ENCODE assay signal across 12 cellular contexts in the genomic region with DNA sequence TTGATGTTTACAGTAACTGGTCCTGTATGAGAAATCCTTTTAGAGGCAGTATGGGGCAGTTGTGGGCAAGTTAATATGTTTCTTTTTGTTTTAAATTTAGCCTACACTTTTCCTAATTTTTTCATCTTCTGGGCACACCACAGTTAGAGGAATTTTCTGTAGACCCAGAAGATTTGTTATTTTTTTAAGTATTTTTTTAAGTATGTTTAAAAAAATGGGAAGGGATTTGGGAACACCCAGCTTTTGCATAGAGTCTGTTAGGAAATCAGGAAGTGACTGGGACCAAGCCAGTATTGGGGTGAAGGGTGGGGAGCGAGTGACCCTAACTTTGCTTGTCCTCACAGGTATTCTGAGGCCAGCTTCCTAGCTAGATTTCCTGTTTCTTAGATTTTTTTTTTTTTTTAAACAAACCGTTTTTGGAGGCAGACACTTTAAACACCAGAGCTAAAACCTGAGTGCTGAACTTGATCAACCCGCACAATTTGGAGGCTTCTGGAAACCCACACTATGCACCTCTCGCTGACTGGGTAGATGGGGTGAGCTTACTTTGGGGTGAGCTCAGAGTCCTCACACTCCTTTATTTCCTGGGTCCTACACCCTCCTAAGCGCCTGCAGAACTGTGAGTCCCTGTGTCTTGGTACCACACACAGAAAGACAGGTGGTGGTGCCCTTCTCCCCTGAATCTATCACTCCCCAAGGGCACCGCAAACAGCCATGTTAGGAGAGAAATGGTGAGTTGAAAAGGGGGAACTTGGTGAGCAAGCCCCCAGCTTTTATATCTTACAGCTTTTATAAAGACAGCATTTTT. TPM values are rescaled to one million over a fixed set of nuclear protein-coding genes. Genes with fewer than 3 reads are reported as not detected.
DNase-seq lines count a peak whose midpoint lies in the region; ATAC-seq and TF ChIP-seq lines count a peak whose summit lies in the region.
"Had no signal": no experiment of that assay in that cellular context is flagged by ENCODE, and none has a peak within 500 bp of the region (broad histone marks: within the 10 kb centered on the region; RNA-seq: fewer than 3 reads in every experiment).

No MANE protein-coding gene starts in this region.

- DNase-seq in stimulated activated naive CD8-positive, alpha-beta T cell treated with anti-CD3 and anti-CD28 coated beads, Interleukin-15, amount 100 ng/mL, for 72 hours: no peak
- no peak for DNase-seq in stimulated activated naive CD8-positive, alpha-beta T cell treated with anti-CD3 and anti-CD28 coated beads, Interleukin-15, Interleukin-2, amounts not matched to agents 100 U/mL and 50 U/mL, for 24 hours
- DNase-seq in fibroblast of the aortic adventitia (ENCODE audit: low read depth) (peak; percentile 67), COLO668 (lab: John Stamatoyannopoulos, UW; ENCODE audit: unreplicated experiment) (no peak), GM20000 (ENCODE audit: low spot score) (no peak), NCI-H2107 (lab: John Stamatoyannopoulos, UW) (no peak), HEK293T (ENCODE audit: extremely low spot score) (no peak)
- DNase-seq: effector memory CD4-positive, alpha-beta T cell; NCI-H510A treated with DMSO at 0.1 percent for 48 hours had no signal

- H3K9ac ChIP-seq in mucosa of rectum (ENCODE audit: low read depth in 1 of 2, low read length in 2 of 2): peak overlapping the region; percentile 68 to 99

- POLR2A ChIA-PET in HEK293T (lab: Yijun Ruan, JAX): interaction anchor here (0.6 to 1.7 kb wide), 5 partner anchors 9 to 389 kb away, joined by 3 to 6 read pairs (median 4); no protein-coding TSS in a partner anchor

- H3K27me3 ChIP-seq in mucosa of rectum (ENCODE audit: control insufficient read depth in 2 of 2, insufficient read depth in 2 of 2, low read length in 2 of 2): peaks cover 2 to 7% of the 10 kb centered on the region in 2 donors

- H3K27me3 Mint-ChIP-seq in stimulated activated naive CD8-positive, alpha-beta T cell treated with anti-CD3 and anti-CD28 coated beads, Interleukin-15, amount 100 ng/mL, for 72 hours: peaks cover 79% of the 10 kb centered on the region

- peak overlapping the region; percentile 97 for H3K4me3 ChIP-seq in fibroblast of the aortic adventitia (ENCODE audit: low read depth, low read length)
- H3K4me3 ChIP-seq in mucosa of rectum (ENCODE audit: low read length in 2 of 2): peak overlapping the region; percentile 77 to 83
- H3K4me3 ChIP-seq: SK-N-MC had no signal

- peak overlapping the region; percentile 77 to 84 for H3K27ac ChIP-seq in mucosa of rectum (ENCODE audit: low read depth in 2 of 2, low read length in 2 of 2)
- H3K27ac ChIP-seq: SK-N-MC had no signal

- TF ChIP-seq CTCF in fibroblast of the aortic adventitia (IDR thresholded peaks at IDR 0.05; ENCODE audit: insufficient read depth, low read length) (peak; percentile 6), GM20000 (IDR thresholded peaks at IDR 0.05; ENCODE audit: extremely low read depth, missing control alignments) (no peak)

- H3K4me3 Mint-ChIP-seq in stimulated activated naive CD8-positive, alpha-beta T cell treated with anti-CD3 and anti-CD28 coated beads, Interleukin-15, amount 100 ng/mL, for 72 hours: no peak overlapping the region
- H3K4me3 Mint-ChIP-seq: natural killer cell treated with Interleukin-12 subunit alpha and Interleukin-12 subunit beta and Interleukin-15 and Interleukin-18, amount 100 ng/mL, for 72 hours had no signal

- H3K9me3 Mint-ChIP-seq in stimulated activated naive CD8-positive, alpha-beta T cell treated with anti-CD3 and anti-CD28 coated beads, Interleukin-15, amount 100 ng/mL, for 72 hours: no peaks in the 10 kb centered on the region
- H3K9me3 Mint-ChIP-seq: natural killer cell treated with Interleukin-12 subunit alpha and Interleukin-12 subunit beta and Interleukin-15 and Interleukin-18, amount 100 ng/mL, for 72 hours had no signal

- no peak overlapping the region for H3K27ac Mint-ChIP-seq in stimulated activated naive CD8-positive, alpha-beta T cell treated with anti-CD3 and anti-CD28 coated beads, Interleukin-15, amount 100 ng/mL, for 72 hours
- H3K27ac Mint-ChIP-seq: natural killer cell treated with Interleukin-12 subunit alpha and Interleukin-12 subunit beta and Interleukin-15 and Interleukin-18, amount 100 ng/mL, for 72 hours had no signal

- H3K9me3 ChIP-seq in mucosa of rectum (ENCODE audit: control insufficient read depth in 2 of 2, low read length in 2 of 2): no peaks in the 10 kb centered on the region

- peaks cover 11 to 16% of the 10 kb centered on the region in 2 donors for H3K4me1 ChIP-seq in mucosa of rectum (ENCODE audit: control insufficient read depth in 2 of 2, insufficient read depth in 2 of 2, low read length in 2 of 2)

- H3K36me3 ChIP-seq in mucosa of rectum (ENCODE audit: control insufficient read depth in 2 of 2, insufficient read depth in 2 of 2, low read length in 2 of 2): peaks cover 2 to 15% of the 10 kb centered on the region in 2 donors

- peak; percentile 44 for ATAC-seq in stimulated activated naive CD8-positive, alpha-beta T cell treated with anti-CD3 and anti-CD28 coated beads, Interleukin-15, amount 100 ng/mL, for 72 hours
- no peak for ATAC-seq in stimulated activated naive CD8-positive, alpha-beta T cell treated with anti-CD3 and anti-CD28 coated beads, Interleukin-15, Interleukin-2, amounts not matched to agents 100 U/mL and 50 U/mL, for 24 hours
- ATAC-seq: natural killer cell treated with Interleukin-12 subunit alpha and Interleukin-12 subunit beta and Interleukin-15 and Interleukin-18, amount 100 ng/mL, for 72 hours had no signal

- CTCF ChIA-PET in HEK293T (lab: Yijun Ruan, JAX): interaction anchor here (0.7 to 1.4 kb wide), 4 partner anchors 9 to 809 kb away, joined by 3 to 6 read pairs (median 4); no protein-coding TSS in a partner anchor

- H3K4me1 Mint-ChIP-seq in stimulated activated naive CD8-positive, alpha-beta T cell treated with anti-CD3 and anti-CD28 coated beads, Interleukin-15, amount 100 ng/mL, for 72 hours: peaks cover 17% of the 10 kb centered on the region

TF ChIP-seq in HEK293T, 16 proteins besides CTCF, POLR2A, EP300 and RAD21:
- TF ChIP-seq PKNOX1 (IDR thresholded peaks at IDR 0.05) (no peak), FOXA1 (IDR thresholded peaks at IDR 0.05) (no peak), SP1 (IDR thresholded peaks at IDR 0.05) (no peak), HDGF (IDR thresholded peaks at IDR 0.05; ENCODE audit: borderline replicate concordance) (no peak), L3MBTL2 (conservative IDR thresholded peaks at IDR 0.05) (no peak), LEF1 (IDR thresholded peaks at IDR 0.05; ENCODE audit: borderline replicate concordance) (no peak)

RNA-seq across cellular contexts. Expression of gene GATA6, which starts 5.2 kb away (rescaled TPM):
- 22.5 and 34.0 TPM in 2 replicates for total RNA-seq in fibroblast of the aortic adventitia (ENCODE audit: low replicate concordance)
- total RNA-seq: natural killer cell treated with Interleukin-12 subunit alpha and Interleukin-12 subunit beta and Interleukin-15 and Interleukin-18, amount 100 ng/mL, for 72 hours had no signal
